In the genomic region with DNA sequence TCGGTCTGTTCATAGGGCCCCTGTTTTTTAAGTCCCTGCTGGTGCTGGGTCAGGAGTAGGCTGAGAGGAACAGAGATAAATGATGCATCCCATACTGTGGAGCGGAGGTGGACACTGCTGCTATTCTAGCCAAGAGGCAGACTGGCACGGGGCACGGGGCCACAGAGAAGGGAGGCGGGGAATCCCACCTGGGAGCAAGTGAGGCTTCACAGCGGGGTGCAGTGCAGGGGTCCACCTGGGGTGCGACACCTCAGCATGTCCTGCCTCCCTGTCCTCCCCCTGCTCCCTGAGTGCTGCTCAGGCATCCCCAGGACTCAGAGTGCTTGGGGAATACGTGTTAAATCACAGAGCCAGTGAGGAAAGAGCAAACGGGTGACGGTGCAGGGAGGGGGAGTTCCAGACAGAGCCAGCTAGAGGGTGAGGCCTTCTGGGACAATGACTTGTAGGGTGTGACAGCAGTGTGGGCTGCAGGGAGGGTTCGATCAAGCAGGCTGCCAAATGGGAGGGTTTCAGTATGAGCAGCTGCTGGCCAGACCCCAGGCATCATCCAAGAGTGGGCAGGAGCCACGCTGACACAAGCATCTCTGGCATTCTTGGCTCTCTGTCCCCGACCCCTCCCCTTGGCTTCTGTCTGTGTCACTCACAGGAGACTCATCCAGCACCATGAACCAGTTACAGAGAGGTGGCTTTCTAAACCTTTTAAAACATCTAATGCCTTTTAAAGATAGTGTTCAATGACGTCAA, we compare ENCODE assay signal across 20 cellular contexts. TPM values are rescaled to one million over a fixed set of nuclear protein-coding genes. Genes with fewer than 3 reads are reported as not detected.
DNase-seq lines count a peak whose midpoint lies in the region; ATAC-seq, FAIRE-seq and TF ChIP-seq lines count a peak whose summit lies in the region.
"Had no signal": no experiment of that assay in that cellular context is flagged by ENCODE, and none has a peak within 500 bp of the region (broad histone marks: within the 10 kb centered on the region; RNA-seq: fewer than 3 reads in every experiment).

No MANE protein-coding gene starts in this region.

- no peak for TF ChIP-seq CTCF in K562 (IDR thresholded peaks at IDR 0.05 in 2 of 3, conservative IDR thresholded peaks at IDR 0.05 in 1 of 3; ENCODE audit: insufficient read depth in 2 of 3, low read depth in 1 of 3, low read length in 3 of 3)
- no peak for TF ChIP-seq CTCF in lower leg skin (IDR thresholded peaks at IDR 0.05)
- TF ChIP-seq CTCF in kidney (IDR thresholded peaks at IDR 0.05; ENCODE audit: borderline replicate concordance, extremely low read depth, insufficient read depth): no peak

- in situ Hi-C loops in K562 (cut with MboI): no loop called here

- H3K79me2 ChIP-seq in K562 (ENCODE audit: control insufficient read depth, insufficient read depth, low read length): no peaks in the 10 kb centered on the region

- no peak overlapping the region for H2AFZ ChIP-seq in K562 (ENCODE audit: low read depth, low read length)

- H3K4me3 Mint-ChIP-seq in stimulated activated memory B cell treated with anti-CD40 and anti-IgM and Interleukin-4, amounts not matched to agents 10 μg/mL and 1 μg/mL and 100 μg/mL, for 72 hours: no peak overlapping the region
- H3K4me3 Mint-ChIP-seq: activated naive CD8-positive, alpha-beta T cell treated with anti-CD3 and anti-CD28 coated beads, Interleukin-2, amount 50 U/mL, for 24 hours; activated T-cell treated with anti-CD3 and anti-CD28 coated beads, Interleukin-2, amount 50 U/mL, for 72 hours; CD4-positive, CD25-positive, alpha-beta regulatory T cell had no signal

- no peak overlapping the region for H3K27ac ChIP-seq in K562 (ENCODE audit: extremely low read depth, low read depth, low read length)
- no peak overlapping the region for H3K27ac ChIP-seq in kidney (ENCODE audit: low read depth in 2 of 2, low read length in 2 of 2)
- H3K27ac ChIP-seq: esophagus squamous epithelium, thoracic aorta had no signal

- peaks cover 7 to 29% of the 10 kb centered on the region in 2 experiments for H3K4me1 ChIP-seq in K562 (replicated peaks in 1 of 2; ENCODE audit: control insufficient read depth in 2 of 2, insufficient read depth in 2 of 2, low read length in 2 of 2)
- peaks cover 0 to 2% of the 10 kb centered on the region in 2 donors for H3K4me1 ChIP-seq in kidney (ENCODE audit: control insufficient read depth in 1 of 2, insufficient read depth in 1 of 2, low read depth in 1 of 2, low read length in 2 of 2)

- TF ChIP-seq EP300 in Ishikawa (IDR thresholded peaks at IDR 0.05; ENCODE audit: borderline replicate concordance) (no peak), K562 (IDR thresholded peaks at IDR 0.05; ENCODE audit: low read length) (no peak)

- CTCF ChIA-PET in K562 (lab: Yijun Ruan, JAX; ENCODE audit: low intra/inter-chr PET ratio): no interaction called here

- TF ChIP-seq RAD21 in Ishikawa (IDR thresholded peaks at IDR 0.05; ENCODE audit: low read depth) (no peak), K562 (CRISPR knock-in tag; conservative IDR thresholded peaks at IDR 0.05 in 1 of 2, IDR thresholded peaks at IDR 0.05 in 1 of 2) (no peak)

- WGBS in K562 (ENCODE audit: insufficient coverage, low coverage, missing lambda C conversion rate): 11% methylated on average over 13 of the region's 14 CpGs
- 31 to 43% methylated on average over 14 of the region's 14 CpGs for WGBS in lower leg skin, 2 donors

- no peak overlapping the region for H3K4me3 ChIP-seq in K562
- no peak overlapping the region for H3K4me3 ChIP-seq in lower leg skin (ENCODE audit: low read depth, poor library complexity, severe bottlenecking)
- H3K4me3 ChIP-seq in kidney (ENCODE audit: low read length in 2 of 2): no peak overlapping the region
- H3K4me3 ChIP-seq: coronary artery, esophagus squamous epithelium, thoracic aorta had no signal

- POLR2A ChIA-PET in K562 (lab: Yijun Ruan, JAX): interaction anchor here (0.7 kb wide), 1 partner anchor 17 kb away, joined by 3 read pairs; no protein-coding TSS in a partner anchor

- H3K36me3 ChIP-seq in K562 (ENCODE audit: control insufficient read depth, insufficient read depth, low read length) (no peaks in the 10 kb centered on the region), kidney (ENCODE audit: control insufficient read depth in 1 of 2, insufficient read depth in 2 of 2, low read length in 2 of 2) (no peaks in the 10 kb centered on the region)
- H3K36me3 ChIP-seq: esophagus squamous epithelium, thoracic aorta had no signal

- ATAC-seq in K562 (no peak), GM21390 (IDR thresholded peaks at IDR 0.05; ENCODE audit: unreplicated experiment) (no peak)
- peak; percentile 22 for ATAC-seq in stimulated activated memory B cell treated with anti-CD40 and anti-IgM and Interleukin-4, amounts not matched to agents 10 μg/mL and 1 μg/mL and 100 μg/mL, for 72 hours
- ATAC-seq: activated naive CD8-positive, alpha-beta T cell treated with anti-CD3 and anti-CD28 coated beads, Interleukin-2, amount 50 U/mL, for 24 hours; activated T-cell treated with anti-CD3 and anti-CD28 coated beads, Interleukin-2, amount 50 U/mL, for 72 hours had no signal

- no peaks in the 10 kb centered on the region for H3K9me3 Mint-ChIP-seq in stimulated activated memory B cell treated with anti-CD40 and anti-IgM and Interleukin-4, amounts not matched to agents 10 μg/mL and 1 μg/mL and 100 μg/mL, for 72 hours
- H3K9me3 Mint-ChIP-seq: activated naive CD8-positive, alpha-beta T cell treated with anti-CD3 and anti-CD28 coated beads, Interleukin-2, amount 50 U/mL, for 24 hours; activated T-cell treated with anti-CD3 and anti-CD28 coated beads, Interleukin-2, amount 50 U/mL, for 72 hours; CD4-positive, CD25-positive, alpha-beta regulatory T cell had no signal

- DNase-seq in K562 (ENCODE audit: extremely low read depth in 1 of 4, low spot score in 3 of 4) (no peak), lower leg skin (ENCODE audit: low spot score in 2 of 2) (peak; percentile 87 to 96), kidney (no peak)
- DNase-seq in stimulated activated CD4-positive, alpha-beta T cell treated with anti-CD3 and anti-CD28 coated beads, Interleukin-2, amount 100 ng/mL, for 24 hours: no peak
- DNase-seq: activated CD4-positive, alpha-beta T cell treated with anti-CD3 and anti-CD28 coated beads, Interleukin-2, amount 50 U/mL, for 48 hours; activated naive CD8-positive, alpha-beta T cell treated with anti-CD3 and anti-CD28 coated beads, Interleukin-2, amount 50 U/mL, for 24 hours; activated T-cell treated with anti-CD3 and anti-CD28 coated beads, Interleukin-2, amount 50 U/mL, for 72 hours; CD4-positive, CD25-positive, alpha-beta regulatory T cell; esophagus squamous epithelium; MV-4-11; NCI-H2227 treated with DMSO at 0.1 percent for 48 hours; occipital lobe had no signal

- H3K9me3 ChIP-seq in K562 (replicated peaks; ENCODE audit: control insufficient read depth, insufficient read depth, low read depth, low read length) (no peaks in the 10 kb centered on the region), kidney (ENCODE audit: control insufficient read depth in 1 of 2, low read length in 2 of 2) (no peaks in the 10 kb centered on the region)
- H3K9me3 ChIP-seq: esophagus squamous epithelium, thoracic aorta had no signal

- H3K4me2 ChIP-seq in K562 (ENCODE audit: insufficient read depth, low read length): no peak overlapping the region

- no peak for TF ChIP-seq POLR2A in K562 (conservative IDR thresholded peaks at IDR 0.05)
- TF ChIP-seq POLR2A in lower leg skin (IDR thresholded peaks at IDR 0.05): no peak

- H3K27me3 Mint-ChIP-seq in stimulated activated memory B cell treated with anti-CD40 and anti-IgM and Interleukin-4, amounts not matched to agents 10 μg/mL and 1 μg/mL and 100 μg/mL, for 72 hours: peaks cover 9% of the 10 kb centered on the region

- H3K27ac Mint-ChIP-seq in stimulated activated memory B cell treated with anti-CD40 and anti-IgM and Interleukin-4, amounts not matched to agents 10 μg/mL and 1 μg/mL and 100 μg/mL, for 72 hours: no peak overlapping the region
- H3K27ac Mint-ChIP-seq: activated naive CD8-positive, alpha-beta T cell treated with anti-CD3 and anti-CD28 coated beads, Interleukin-2, amount 50 U/mL, for 24 hours; activated T-cell treated with anti-CD3 and anti-CD28 coated beads, Interleukin-2, amount 50 U/mL, for 72 hours; CD4-positive, CD25-positive, alpha-beta regulatory T cell had no signal

- no peaks in the 10 kb centered on the region for H3K9me1 ChIP-seq in K562 (ENCODE audit: control insufficient read depth, insufficient read depth, low read length)

- no peaks in the 10 kb centered on the region; the same call in 1 of the 2 replicates for H4K20me1 ChIP-seq in K562 (replicated peaks; ENCODE audit: control insufficient read depth, insufficient read depth, low read length)

- no peaks in the 10 kb centered on the region for H3K4me1 Mint-ChIP-seq in stimulated activated memory B cell treated with anti-CD40 and anti-IgM and Interleukin-4, amounts not matched to agents 10 μg/mL and 1 μg/mL and 100 μg/mL, for 72 hours
- H3K4me1 Mint-ChIP-seq: activated naive CD8-positive, alpha-beta T cell treated with anti-CD3 and anti-CD28 coated beads, Interleukin-2, amount 50 U/mL, for 24 hours had no signal

- FAIRE-seq in K562 (lab: Jason Lieb, UNC) (no peak), kidney (lab: Jason Lieb, UNC) (no peak)
- FAIRE-seq: GM12892 had no signal

- no TSS peak for BruUV-seq in K562 (replicated peaks; lab: Mats Ljungman, UMichigan)

- H3K9ac ChIP-seq in K562 (ENCODE audit: insufficient read depth in 1 of 2, low read depth in 2 of 2, low read length in 2 of 2) (no peak overlapping the region; a peak in 1 of 4 replicates), kidney (ENCODE audit: low read length in 2 of 2) (no peak overlapping the region)

- H3K27me3 ChIP-seq in K562 (ENCODE audit: control insufficient read depth in 2 of 2, insufficient read depth in 2 of 2, low read length in 2 of 2): peaks cover 0 to 25% of the 10 kb centered on the region in 2 experiments; a peak in 3 of 5 replicates
- H3K27me3 ChIP-seq: esophagus squamous epithelium had no signal

- no peaks in the 10 kb centered on the region for H3K36me3 Mint-ChIP-seq in stimulated activated memory B cell treated with anti-CD40 and anti-IgM and Interleukin-4, amounts not matched to agents 10 μg/mL and 1 μg/mL and 100 μg/mL, for 72 hours
- H3K36me3 Mint-ChIP-seq: CD4-positive, CD25-positive, alpha-beta regulatory T cell had no signal

- intact Hi-C loops in K562 (cut with micrococcal nuclease) (no loop called here), lower leg skin (cut with DNase I; ENCODE audit: low total_unique reads) (no loop called here), kidney (cut with DNase I) (no loop called here)

RNA-seq across cellular contexts. Expression of gene HTRA3, which starts 13.7 kb away (rescaled TPM):
- 0.14 TPM in 1 of 2 replicates, not detected in the other for total RNA-seq in K562 (2011; cell fraction: chromatin; rRNA removed; ENCODE audit: low replicate concordance)
- 0.17 and 0.53 TPM in 2 replicates for total RNA-seq in K562 (2011; cell fraction: nucleolus; rRNA removed)
- 0.15 TPM in 1 of 2 replicates, not detected in the other for total RNA-seq in K562 (2011; cell fraction: nucleoplasm; rRNA removed)
- total RNA-seq in K562 (2014; rRNA removed) (not detected in 2 replicates), K562 (2014; rRNA removed; fragmentation: Illumina TruSeq; extraction: Trizol) (not detected in 2 replicates), K562 (2015; rRNA removed; fragmentation: Illumina TruSeq; extraction: Trizol) (not detected in 2 replicates), K562 (2021) (0.16 TPM in 1 of 2 replicates, not detected in the other), lower leg skin (10 to 100 TPM in 2 of 4 donors, 1 to 10 TPM in 2; 4.0 to 18.2 (median 11.4) TPM), kidney (1.7 TPM)
- polyA plus RNA-seq in K562 (2011; rRNA removed) (0.04 and 0.18 TPM in 2 replicates), K562 (2014; fragmentation: Illumina TruSeq; extraction: Trizol) (0.07 TPM in 1 of 2 replicates, not detected in the other), K562 (2014; fragmentation: Nextera tagmentation; extraction: Ambion mirVana) (not detected), K562 (2014; rRNA removed) (not detected in 2 replicates), kidney (ENCODE audit: insufficient read depth, low read depth, low replicate concordance) (6.5 TPM)
- 0.09 and 0.10 TPM in 2 replicates for polyA plus RNA-seq in K562 (2011; cell fraction: cytosol; rRNA removed)
- polyA plus RNA-seq in K562 (2011; cell fraction: nucleus; rRNA removed): 0.14 and 0.15 TPM in 2 replicates
- 0.20 and 0.42 TPM in 2 replicates for polyA plus RNA-seq in K562 (2012)
- polyA minus RNA-seq in K562 (2011; rRNA and poly(A)+ RNA removed): not detected in 2 replicates
- not detected in 2 replicates for polyA minus RNA-seq in K562 (2011; cell fraction: cytosol; rRNA and poly(A)+ RNA removed)
- 0.11 TPM in 1 of 2 replicates, not detected in the other for polyA minus RNA-seq in K562 (2011; cell fraction: nucleus; rRNA and poly(A)+ RNA removed)
- total RNA-seq: activated T-cell treated with anti-CD3 and anti-CD28 coated beads, Interleukin-2, amount 50 U/mL, for 72 hours; CD4-positive, CD25-positive, alpha-beta regulatory T cell; HT-29; SK-MEL-5 had no signal
- polyA plus RNA-seq: CD4-positive, CD25-positive, alpha-beta regulatory T cell had no signal

RNA-seq across cellular contexts. Expression of gene SH3TC1, which starts 56.8 kb away (rescaled TPM):
- total RNA-seq in K562 (2011; cell fraction: chromatin; rRNA removed; ENCODE audit: low replicate concordance): 3.2 and 16.5 TPM in 2 replicates
- 8.8 and 11.8 TPM in 2 replicates for total RNA-seq in K562 (2011; cell fraction: nucleolus; rRNA removed)
- total RNA-seq in K562 (2011; cell fraction: nucleoplasm; rRNA removed): 7.0 TPM in 2 replicates
- total RNA-seq in K562 (2014; rRNA removed) (1.5 and 1.7 TPM in 2 replicates), K562 (2014; rRNA removed; fragmentation: Illumina TruSeq; extraction: Trizol) (0.32 and 0.55 TPM in 2 replicates), K562 (2015; rRNA removed; fragmentation: Illumina TruSeq; extraction: Trizol) (0.41 and 0.51 TPM in 2 replicates), K562 (2021) (1.1 and 2.1 TPM in 2 replicates), lower leg skin (10 to 100 TPM; 10.1 to 15.9 (median 11.1) TPM), kidney (127 TPM)
- polyA plus RNA-seq in K562 (2011; rRNA removed) (0.38 and 0.46 TPM in 2 replicates), K562 (2014; fragmentation: Illumina TruSeq; extraction: Trizol) (0.46 and 0.87 TPM in 2 replicates), K562 (2014; fragmentation: Nextera tagmentation; extraction: Ambion mirVana) (under 1 TPM in 1 of 2 experiments, not detected in 1; 0.04 TPM), K562 (2014; rRNA removed) (0.45 and 0.88 TPM in 2 replicates), kidney (ENCODE audit: insufficient read depth, low read depth, low replicate concordance) (43.1 TPM)
- polyA plus RNA-seq in K562 (2011; cell fraction: cytosol; rRNA removed): 0.44 and 0.70 TPM in 2 replicates
- polyA plus RNA-seq in K562 (2011; cell fraction: nucleus; rRNA removed): 2.6 and 3.4 TPM in 2 replicates
- polyA plus RNA-seq in K562 (2012): 1.2 and 19.6 TPM in 2 replicates
- 0.18 and 0.45 TPM in 2 replicates for polyA minus RNA-seq in K562 (2011; rRNA and poly(A)+ RNA removed)
- polyA minus RNA-seq in K562 (2011; cell fraction: cytosol; rRNA and poly(A)+ RNA removed): 0.48 and 1.6 TPM in 2 replicates
- polyA minus RNA-seq in K562 (2011; cell fraction: nucleus; rRNA and poly(A)+ RNA removed): 3.6 and 4.7 TPM in 2 replicates

Comparison
In these comparisons a context has a peak if more than half of its experiments do, and no peak if none do; other contexts are left out.
1. DNase-seq: peak in lower leg skin (2 of 2); none in K562 (0 of 4), stimulated activated CD4-positive, alpha-beta T cell treated with anti-CD3 and anti-CD28 coated beads, Interleukin-2, amount 100 ng/mL, for 24 hours (0 of 2) and kidney (single experiment).